In genomic region chr4:112279882-112280315, GRCh38 we compare ENCODE assay signal across 1 cellular context.
TF ChIP-seq lines count a peak whose summit lies in the region.

No MANE protein-coding gene starts in this region.

TF ChIP-seq in H1, 55 proteins besides CTCF, POLR2A, EP300 and RAD21:
- TF ChIP-seq SP1 (IDR thresholded peaks at IDR 0.05; ENCODE audit: low read depth, low read length) (no peak), TEAD4 (IDR thresholded peaks at IDR 0.05; ENCODE audit: low read depth, low read length) (0 out of 2 replicates have a peak, but pooled peaks have one; percentile 38)
